20 cellular contexts compared by ENCODE assay signal in the genomic region with DNA sequence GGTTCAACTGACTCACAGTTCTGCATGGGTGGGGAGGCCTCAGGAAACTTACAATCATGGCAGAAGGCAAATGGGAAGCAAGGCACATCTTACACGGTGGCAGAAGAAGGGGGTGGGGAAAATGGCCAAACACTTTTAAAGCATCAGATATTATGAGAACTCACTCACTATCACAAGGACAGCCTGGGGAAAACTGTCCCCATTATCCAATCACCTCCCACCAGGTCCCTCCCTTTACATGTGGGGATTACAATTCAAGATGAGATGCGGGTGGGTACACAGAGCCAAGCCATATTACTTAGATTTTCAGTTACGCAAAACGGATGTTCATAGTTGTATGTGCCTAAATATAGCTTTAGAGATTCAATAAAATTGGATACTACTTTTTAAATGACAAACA. TPM values are rescaled to one million over a fixed set of nuclear protein-coding genes. Genes with fewer than 3 reads are reported as not detected.
DNase-seq lines count a peak whose midpoint lies in the region; ATAC-seq, FAIRE-seq and TF ChIP-seq lines count a peak whose summit lies in the region.
"Had no signal": no experiment of that assay in that cellular context is flagged by ENCODE, and none has a peak within 500 bp of the region (broad histone marks: within the 10 kb centered on the region; RNA-seq: fewer than 3 reads in every experiment).

No MANE protein-coding gene starts in this region.

- RAD21 ChIA-PET in GM12878 (lab: Charles Lee; ENCODE audit: unreplicated experiment): interaction anchor here (1.0 to 1.1 kb wide), 2 partner anchors 208 to 537 kb away, joined by 3 to 4 read pairs; no protein-coding TSS in a partner anchor

- POLR2A ChIA-PET in GM12878 (lab: Charles Lee): no interaction called here

- H3K4me2 ChIP-seq in GM23248 (ENCODE audit: unreplicated experiment): no peak overlapping the region
- peak overlapping the region; percentile 68 for H3K4me2 ChIP-seq in OCI-LY1 (ENCODE audit: low read length)
- H3K4me2 ChIP-seq in GM12878 (ENCODE audit: control insufficient read depth, insufficient read depth): no peak overlapping the region
- H3K4me2 ChIP-seq: BLaER1 had no signal

- no peaks in the 10 kb centered on the region for H3K36me3 ChIP-seq in GM23248 (ENCODE audit: low read depth)
- peaks cover 24% of the 10 kb centered on the region for H3K36me3 ChIP-seq in OCI-LY1 (ENCODE audit: insufficient read depth, low read length)
- H3K36me3 ChIP-seq in GM12878 (ENCODE audit: control insufficient read depth in 2 of 2, insufficient read depth in 2 of 2, low read length in 1 of 2): no peaks in the 10 kb centered on the region
- H3K36me3 ChIP-seq: BLaER1, HAP-1 had no signal

- H3K9me2 ChIP-seq in GM23248 (ENCODE audit: insufficient read depth): no peaks in the 10 kb centered on the region
- no peaks in the 10 kb centered on the region for H3K9me2 ChIP-seq in OCI-LY1 (ENCODE audit: low read depth, low read length)

- no peak for FAIRE-seq in GM12878 (lab: Jason Lieb, UNC)
- FAIRE-seq: GM12891 had no signal

- H3F3A ChIP-seq in GM23248 (ENCODE audit: insufficient read depth) (no peaks in the 10 kb centered on the region), OCI-LY1 (ENCODE audit: insufficient read depth, low read length) (no peaks in the 10 kb centered on the region)

- no peak for DNase-seq in GM23248
- DNase-seq in GM12878 (ENCODE audit: low read depth, low spot score): no peak
- DNase-seq in GM20000 (ENCODE audit: low spot score): no peak
- no peak for DNase-seq in activated naive CD8-positive, alpha-beta T cell treated with anti-CD3 and anti-CD28 coated beads, Interleukin-2, amount 50 U/mL, for 24 hours
- DNase-seq in type B pancreatic cell (ENCODE audit: extremely low spot score, unreplicated experiment): no peak
- DNase-seq: CD8-positive, alpha-beta T cell; DMS153; DND-41; GDM1; GOT3 had no signal

- no peaks in the 10 kb centered on the region for H3K79me2 ChIP-seq in GM23248 (ENCODE audit: insufficient read depth)
- no peaks in the 10 kb centered on the region for H3K79me2 ChIP-seq in OCI-LY1 (ENCODE audit: insufficient read depth, low read length)
- no peaks in the 10 kb centered on the region for H3K79me2 ChIP-seq in GM12878 (ENCODE audit: control insufficient read depth, insufficient read depth, low read length)

- H3K9me3 ChIP-seq in GM23248 (ENCODE audit: low read depth) (no peaks in the 10 kb centered on the region), OCI-LY1 (ENCODE audit: low read length) (no peaks in the 10 kb centered on the region), GM12878 (replicated peaks; ENCODE audit: control insufficient read depth, insufficient read depth, low read length) (no peaks in the 10 kb centered on the region)
- H3K9me3 ChIP-seq: BLaER1, Caco-2, HAP-1 had no signal

- TF ChIP-seq RAD21 in GM12878 (IDR thresholded peaks at IDR 0.05; ENCODE audit: insufficient read depth, low read depth, low read length): no peak

- H3K27ac ChIP-seq in GM23248 (no peak overlapping the region), OCI-LY1 (ENCODE audit: low read depth, low read length, poor library complexity, severe bottlenecking) (peak overlapping the region; percentile 94), GM12878 (ENCODE audit: control insufficient read depth, insufficient read depth) (no peak overlapping the region)
- H3K27ac ChIP-seq: BLaER1, C4-2B had no signal

- H2AFZ ChIP-seq in GM23248: 0 out of 2 replicates have a peak overlapping the region, but pooled peaks have one; percentile 3
- H2AFZ ChIP-seq in OCI-LY1 (ENCODE audit: low read length): peak overlapping the region; percentile 73
- H2AFZ ChIP-seq in GM12878 (ENCODE audit: control insufficient read depth, low read depth, low read length): no peak overlapping the region

- intact Hi-C loops in GM12878 (cut with micrococcal nuclease; ENCODE audit: unreplicated experiment): loop anchor here (1.0 to 5.0 kb wide), 4 partner anchors 208 to 695 kb away; no protein-coding TSS in a partner anchor

- no peak for TF ChIP-seq POLR2A in GM12878 (IDR thresholded peaks at IDR 0.05; ENCODE audit: low read depth, low read length)

- H3K27me3 ChIP-seq in GM23248 (replicated peaks; ENCODE audit: insufficient read depth) (no peaks in the 10 kb centered on the region), OCI-LY1 (ENCODE audit: insufficient read depth, low read length) (no peaks in the 10 kb centered on the region), GM12878 (replicated peaks in 1 of 2; ENCODE audit: control insufficient read depth in 2 of 2, insufficient read depth in 2 of 2, low read length in 1 of 2) (peaks cover 0 to 2% of the 10 kb centered on the region in 2 experiments; a peak in 1 of 4 replicates)
- H3K27me3 ChIP-seq: BLaER1 had no signal

- no peaks in the 10 kb centered on the region for H4K20me1 ChIP-seq in GM23248 (ENCODE audit: insufficient read depth)
- H4K20me1 ChIP-seq in OCI-LY1 (ENCODE audit: insufficient read depth, low read length): no peaks in the 10 kb centered on the region
- H4K20me1 ChIP-seq in GM12878 (ENCODE audit: control insufficient read depth, insufficient read depth): no peaks in the 10 kb centered on the region
- H4K20me1 ChIP-seq: BLaER1 had no signal

- H3K36me3 Mint-ChIP-seq in activated naive CD8-positive, alpha-beta T cell treated with anti-CD3 and anti-CD28 coated beads, Interleukin-2, amount 50 U/mL, for 24 hours (ENCODE audit: low read depth): no peaks in the 10 kb centered on the region
- peaks cover 16% of the 10 kb centered on the region for H3K36me3 Mint-ChIP-seq in type B pancreatic cell
- H3K36me3 Mint-ChIP-seq: CD4-positive, CD25-positive, alpha-beta regulatory T cell; CD8-positive, alpha-beta T cell had no signal

- in situ Hi-C loops in GM23248 (cut with MboI): no loop called here
- in situ Hi-C loops in GM12878 (cut with MboI): loop anchor here (25.0 kb wide), 1 partner anchor 540 kb away; no protein-coding TSS in a partner anchor

- no peak overlapping the region for H3K27ac Mint-ChIP-seq in activated naive CD8-positive, alpha-beta T cell treated with anti-CD3 and anti-CD28 coated beads, Interleukin-2, amount 50 U/mL, for 24 hours
- H3K27ac Mint-ChIP-seq in type B pancreatic cell: no peak overlapping the region
- H3K27ac Mint-ChIP-seq: CD4-positive, CD25-positive, alpha-beta regulatory T cell; CD8-positive, alpha-beta T cell had no signal

- H3K27me3 Mint-ChIP-seq in activated naive CD8-positive, alpha-beta T cell treated with anti-CD3 and anti-CD28 coated beads, Interleukin-2, amount 50 U/mL, for 24 hours: peaks cover 9% of the 10 kb centered on the region
- H3K27me3 Mint-ChIP-seq in type B pancreatic cell: no peaks in the 10 kb centered on the region

- no TSS peak for BruUV-seq in GM12878 (replicated peaks; lab: Mats Ljungman, UMichigan)

- no peak for TF ChIP-seq EP300 in GM12878 (IDR thresholded peaks at IDR 0.05; ENCODE audit: borderline replicate concordance in 1 of 2, control insufficient read depth in 1 of 2, low read depth in 2 of 2, low read length in 2 of 2)

- H3K4me1 Mint-ChIP-seq in activated naive CD8-positive, alpha-beta T cell treated with anti-CD3 and anti-CD28 coated beads, Interleukin-2, amount 50 U/mL, for 24 hours: peaks cover 8% of the 10 kb centered on the region
- H3K4me1 Mint-ChIP-seq in type B pancreatic cell (ENCODE audit: unreplicated experiment): no peaks in the 10 kb centered on the region

- H3K4me1 ChIP-seq in GM23248 (ENCODE audit: insufficient read depth) (no peaks in the 10 kb centered on the region), OCI-LY1 (ENCODE audit: insufficient read depth, low read length, severe bottlenecking) (peaks cover 44% of the 10 kb centered on the region), GM12878 (ENCODE audit: control insufficient read depth, insufficient read depth, low read length) (no peaks in the 10 kb centered on the region)
- H3K4me1 ChIP-seq: BLaER1, Caco-2, HAP-1 had no signal

- no peak overlapping the region for H3K9ac ChIP-seq in GM23248
- peak overlapping the region; percentile 55 for H3K9ac ChIP-seq in OCI-LY1 (ENCODE audit: low read length)
- no peak overlapping the region for H3K9ac ChIP-seq in GM12878 (ENCODE audit: control insufficient read depth, insufficient read depth, low read length)
- H3K9ac ChIP-seq: BLaER1 had no signal

- SMC1A ChIA-PET in GM12878 (lab: Charles Lee; ENCODE audit: uncharacterized antibody, unreplicated experiment): interaction anchor here (0.9 kb wide), 2 partner anchors 409 to 537 kb away, joined by 3 to 5 read pairs; no protein-coding TSS in a partner anchor

- no peaks in the 10 kb centered on the region for H3K9me3 Mint-ChIP-seq in activated naive CD8-positive, alpha-beta T cell treated with anti-CD3 and anti-CD28 coated beads, Interleukin-2, amount 50 U/mL, for 24 hours
- H3K9me3 Mint-ChIP-seq in type B pancreatic cell: no peaks in the 10 kb centered on the region
- H3K9me3 Mint-ChIP-seq: CD8-positive, alpha-beta T cell had no signal

- H3K4me3 ChIP-seq in GM23248 (no peak overlapping the region), OCI-LY1 (ENCODE audit: low read depth, low read length, poor library complexity, severe bottlenecking) (peak overlapping the region; percentile 38), GM12878 (no peak overlapping the region)
- H3K4me3 ChIP-seq: BLaER1, HAP-1 had no signal

- 85 to 90% methylated on average over 4 of the region's 4 CpGs for WGBS in GM23248 (ENCODE audit: low coverage in 1 of 2, low lambda C conversion rate in 2 of 2, missing lambda C conversion rate in 2 of 2), 2 experiments
- 15% methylated on average over 4 of the region's 4 CpGs for WGBS in GM12878 (ENCODE audit: insufficient coverage, insufficient replicate concordance, low lambda C conversion rate, missing lambda C conversion rate)

- CTCF ChIA-PET in GM12878 (lab: Yijun Ruan, JAX): interaction anchor here (0.6 to 2.2 kb wide), 8 partner anchors 133 to 536 kb away, joined by 3 to 9 read pairs (median 4); no protein-coding TSS in a partner anchor

- TF ChIP-seq CTCF in OCI-LY1 (IDR thresholded peaks at IDR 0.05; ENCODE audit: low read length) (no peak), GM12878 (IDR thresholded peaks at IDR 0.05 in 2 of 3, conservative IDR thresholded peaks at IDR 0.05 in 1 of 3; ENCODE audit: control insufficient read depth in 2 of 3, extremely low read depth in 1 of 3, insufficient read depth in 1 of 3, low read depth in 3 of 3, low read length in 3 of 3) (no peak), GM20000 (IDR thresholded peaks at IDR 0.05; ENCODE audit: extremely low read depth, missing control alignments) (no peak), type B pancreatic cell (conservative IDR thresholded peaks at IDR 0.05) (no peak)

- no peak overlapping the region for H3K4me3 Mint-ChIP-seq in activated naive CD8-positive, alpha-beta T cell treated with anti-CD3 and anti-CD28 coated beads, Interleukin-2, amount 50 U/mL, for 24 hours
- H3K4me3 Mint-ChIP-seq in type B pancreatic cell: no peak overlapping the region
- H3K4me3 Mint-ChIP-seq: CD8-positive, alpha-beta T cell had no signal

- peak; percentile 49 for ATAC-seq in GM12878
- ATAC-seq in activated naive CD8-positive, alpha-beta T cell treated with anti-CD3 and anti-CD28 coated beads, Interleukin-2, amount 50 U/mL, for 24 hours: no peak
- ATAC-seq in GM18498 (IDR thresholded peaks at IDR 0.05; ENCODE audit: unreplicated experiment): no peak
- ATAC-seq: CD8-positive, alpha-beta T cell had no signal

RNA-seq across cellular contexts. Expression of a gene that starts 25.6 kb away (rescaled TPM):
- 0.38 TPM in 1 of 2 replicates, not detected in the other for total RNA-seq in GM23248 (2014; rRNA removed; shearing (Covaris generic))
- polyA plus RNA-seq in GM23248 (2016; fragmentation: Nextera tagmentation; extraction: Ambion mirVana): 0.08 and 0.46 TPM in 2 replicates
- not detected in 2 replicates for total RNA-seq in GM12878 (2013; cell fraction: nucleolus; rRNA removed)
- total RNA-seq in GM12878 (2014; rRNA removed): not detected in 2 replicates
- not detected in 2 replicates for total RNA-seq in GM12878 (2014; rRNA removed; fragmentation: Illumina TruSeq; extraction: Trizol)
- not detected in 2 replicates for total RNA-seq in GM12878 (2021)
- not detected for polyA plus RNA-seq in GM12878 (2011; ENCODE audit: low read depth)
- polyA plus RNA-seq in GM12878 (2011; rRNA removed): not detected in 2 replicates
- polyA plus RNA-seq in GM12878 (2011; cell fraction: cytosol; rRNA removed): not detected in 2 replicates
- not detected in 2 replicates for polyA plus RNA-seq in GM12878 (2011; cell fraction: nucleus; rRNA removed)
- polyA plus RNA-seq in GM12878 (2012): not detected in 2 replicates
- polyA plus RNA-seq in GM12878 (2014; fragmentation: Illumina TruSeq; extraction: Trizol): not detected in 2 replicates
- not detected for polyA plus RNA-seq in GM12878 (2014; fragmentation: Nextera tagmentation; extraction: Ambion mirVana)
- polyA plus RNA-seq in GM12878 (2014; rRNA removed): not detected in 2 replicates
- not detected for polyA plus RNA-seq in GM12878 (2016; fragmentation: Nextera tagmentation; extraction: Ambion mirVana)
- polyA minus RNA-seq in GM12878 (2011; rRNA and poly(A)+ RNA removed): not detected in 2 replicates
- polyA minus RNA-seq in GM12878 (2011; cell fraction: cytosol; rRNA and poly(A)+ RNA removed): not detected in 2 replicates
- polyA minus RNA-seq in GM12878 (2011; cell fraction: nucleus; rRNA and poly(A)+ RNA removed): not detected in 2 replicates
- 4.8 and 6.7 TPM in 2 replicates for total RNA-seq in type B pancreatic cell (ENCODE audit: low replicate concordance)
- total RNA-seq: A172; A673; Caco-2; CD4-positive, CD25-positive, alpha-beta regulatory T cell; CD8-positive, alpha-beta T cell had no signal

RNA-seq across cellular contexts. Expression of a gene that starts 25.8 kb away (rescaled TPM):
- total RNA-seq in GM23248 (2014; rRNA removed; shearing (Covaris generic)): 2.4 and 16.3 TPM in 2 replicates
- 2.8 and 3.0 TPM in 2 replicates for polyA plus RNA-seq in GM23248 (2016; fragmentation: Nextera tagmentation; extraction: Ambion mirVana)
- not detected in 2 replicates for total RNA-seq in GM12878 (2013; cell fraction: nucleolus; rRNA removed)
- not detected in 2 replicates for total RNA-seq in GM12878 (2014; rRNA removed)
- not detected in 2 replicates for total RNA-seq in GM12878 (2014; rRNA removed; fragmentation: Illumina TruSeq; extraction: Trizol)
- total RNA-seq in GM12878 (2021): not detected in 2 replicates
- not detected for polyA plus RNA-seq in GM12878 (2011; ENCODE audit: low read depth)
- 0.33 TPM in 1 of 2 replicates, not detected in the other for polyA plus RNA-seq in GM12878 (2011; rRNA removed)
- polyA plus RNA-seq in GM12878 (2011; cell fraction: cytosol; rRNA removed): not detected in 2 replicates
- not detected in 2 replicates for polyA plus RNA-seq in GM12878 (2011; cell fraction: nucleus; rRNA removed)
- not detected in 2 replicates for polyA plus RNA-seq in GM12878 (2012)
- polyA plus RNA-seq in GM12878 (2014; fragmentation: Illumina TruSeq; extraction: Trizol): not detected in 2 replicates
- not detected for polyA plus RNA-seq in GM12878 (2014; fragmentation: Nextera tagmentation; extraction: Ambion mirVana)
- polyA plus RNA-seq in GM12878 (2014; rRNA removed): not detected in 2 replicates
- polyA plus RNA-seq in GM12878 (2016; fragmentation: Nextera tagmentation; extraction: Ambion mirVana): not detected
- not detected in 2 replicates for polyA minus RNA-seq in GM12878 (2011; rRNA and poly(A)+ RNA removed)
- not detected in 2 replicates for polyA minus RNA-seq in GM12878 (2011; cell fraction: cytosol; rRNA and poly(A)+ RNA removed)
- polyA minus RNA-seq in GM12878 (2011; cell fraction: nucleus; rRNA and poly(A)+ RNA removed): not detected in 2 replicates
- total RNA-seq in type B pancreatic cell (ENCODE audit: low replicate concordance): 8.7 and 18.1 TPM in 2 replicates
